In the genomic region with DNA sequence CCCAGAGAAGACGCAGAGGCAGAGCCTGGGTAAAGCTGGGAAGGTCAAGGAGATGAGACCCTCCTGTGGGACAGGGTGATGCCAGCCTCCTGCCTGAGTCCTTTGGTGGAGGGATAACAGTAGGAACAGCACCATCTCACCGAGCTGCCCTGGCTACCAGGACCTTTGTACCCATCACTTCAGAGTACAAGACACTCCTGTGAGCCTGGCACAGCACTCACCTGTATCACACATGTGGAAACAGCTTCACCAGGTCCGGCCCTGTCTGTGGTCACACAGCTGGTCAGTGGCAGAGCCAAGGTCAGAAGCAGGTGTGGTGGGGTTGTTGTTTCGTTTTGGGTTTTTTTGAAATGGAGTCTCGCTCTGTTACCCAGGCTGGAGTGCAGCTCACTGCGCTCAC, we compare ENCODE assay signal across 19 cellular contexts. TPM values are rescaled to one million over a fixed set of nuclear protein-coding genes. Genes with fewer than 3 reads are reported as not detected.
A peak's percentile ranks its signal among the peaks of the same experiment; 100 is the strongest.
DNase-seq lines count a peak whose midpoint lies in the region; ATAC-seq, FAIRE-seq and TF ChIP-seq lines count a peak whose summit lies in the region.
"Had no signal": no experiment of that assay in that cellular context is flagged by ENCODE, and none has a peak within 500 bp of the region (broad histone marks: within the 10 kb centered on the region; RNA-seq: fewer than 3 reads in every experiment).

No MANE protein-coding gene starts in this region.

- H3K79me1 ChIP-seq in H1 (ENCODE audit: low read depth, low read length) (no peaks in the 10 kb centered on the region), neuronal stem cell (ENCODE audit: low read depth, low read length) (no peaks in the 10 kb centered on the region)

- ATAC-seq in left lobe of liver (peak; percentile 47), GM18868 (IDR thresholded peaks at IDR 0.05; ENCODE audit: unreplicated experiment) (no peak), HG02642 (IDR thresholded peaks at IDR 0.05; ENCODE audit: poor library complexity, unreplicated experiment) (no peak)
- ATAC-seq: HCT116 had no signal

- POLR2A ChIA-PET in H1 (lab: Charles Lee; ENCODE audit: partially characterized antibody), result interaction anchor here (0.9 to 1.4 kb wide), 2 partner anchors 12 to 27 kb away, joined by 3 read pairs; no protein-coding TSS in a partner anchor

- H2BK120ac ChIP-seq in H1 (replicated peaks; ENCODE audit: low read depth, low read length), result no peak overlapping the region
- no peak overlapping the region for H2BK120ac ChIP-seq in neuronal stem cell (ENCODE audit: low read depth, low read length)

- TF ChIP-seq RAD21 in H1 (IDR thresholded peaks at IDR 0.05 in 1 of 2, conservative IDR thresholded peaks at IDR 0.05 in 1 of 2; ENCODE audit: low read depth in 2 of 2, low read length in 2 of 2), result no peak

- no peak for TF ChIP-seq CTCF in H1 (IDR thresholded peaks at IDR 0.05; ENCODE audit: control extremely low read depth in 1 of 3, insufficient read depth in 1 of 3, low read depth in 1 of 3, low read length in 3 of 3)

- no peak overlapping the region for H3K27ac Mint-ChIP-seq in activated T-helper 1 cell treated with anti-CD3 and anti-CD28 coated beads, Interleukin-12 subunit alpha, Interleukin-12 subunit beta, Interleukin-2, Interleukin-4 antibody, amounts not matched to agents 30 ng/mL and 10 ng/mL and 1 ng/mL, durations not matched to agents 14 hours and 24 hours and 36 hours
- H3K27ac Mint-ChIP-seq: CD4-positive, alpha-beta memory T cell; H9 had no signal

- no peak for DNase-seq in H1 (ENCODE audit: low read depth in 1 of 2, low spot score in 2 of 2)
- no peak for DNase-seq in left lobe of liver (ENCODE audit: low spot score)
- no peak for DNase-seq in neuronal stem cell (ENCODE audit: low spot score)
- DNase-seq in activated T-helper 1 cell treated with anti-CD3 and anti-CD28 coated beads, Interleukin-12 subunit alpha, Interleukin-12 subunit beta, Interleukin-2, Interleukin-4 antibody, amounts not matched to agents 30 ng/mL and 10 ng/mL and 1 ng/mL, durations not matched to agents 14 hours and 24 hours and 36 hours (ENCODE audit: low spot score), result no peak
- DNase-seq: C1 segment of cervical spinal cord; Calu3; CD4-positive, alpha-beta memory T cell; COR-L47; DMS53; DMS79 treated with DMSO at 0.1 percent for 48 hours; GF-D8; GM23248; H9 had no signal

- peak overlapping the region; percentile 18; the same call in 1 of the 2 replicates for H2BK12ac ChIP-seq in H1 (ENCODE audit: low read depth, low read length)
- no peak overlapping the region for H2BK12ac ChIP-seq in neuronal stem cell (ENCODE audit: low read length)

- 83% methylated on average over 5 of the region's 6 CpGs; no CpG with 5 or more reads in 1 of the 2 experiments for WGBS in H1 (ENCODE audit: extremely low coverage in 1 of 2, insufficient coverage in 1 of 2, insufficient read length in 1 of 2, insufficient replicate concordance in 2 of 2, low coverage in 1 of 2, low lambda C conversion rate in 2 of 2, missing lambda C conversion rate in 1 of 2), 2 experiments
- no CpG with 5 or more reads among the region's 6 CpGs for WGBS in neuronal stem cell (ENCODE audit: extremely low coverage in 2 of 2, insufficient read length in 2 of 2, insufficient replicate concordance in 1 of 2), 2 donors

- TF ChIP-seq POLR2A in H1 (IDR thresholded peaks at IDR 0.05; ENCODE audit: control extremely low read depth in 1 of 2, low read depth in 2 of 2, low read length in 2 of 2), result no peak

- H3K9me3 ChIP-seq in H1 (ENCODE audit: insufficient read depth in 2 of 2, low read depth in 1 of 2, low read length in 1 of 2), result no peaks in the 10 kb centered on the region
- H3K9me3 ChIP-seq in neuronal stem cell (replicated peaks in 1 of 2; ENCODE audit: control insufficient read depth in 2 of 2, insufficient read depth in 1 of 2, low read depth in 1 of 2, low read length in 2 of 2), result no peaks in the 10 kb centered on the region

- H3K4ac ChIP-seq in H1 (replicated peaks; ENCODE audit: insufficient read length, low read depth, low read length) (no peak overlapping the region), neuronal stem cell (ENCODE audit: low read length) (no peak overlapping the region)

- H3K56ac ChIP-seq in H1 (replicated peaks; ENCODE audit: insufficient read length, low read depth, low read length), result no peak overlapping the region

- no peak overlapping the region for H3K4me3 ChIP-seq in H1 (ENCODE audit: extremely low read depth in 1 of 4, insufficient read depth in 2 of 4, low read depth in 3 of 4, low read length in 4 of 4)
- H3K4me3 ChIP-seq in neuronal stem cell (ENCODE audit: low read length in 2 of 2), result no peak overlapping the region
- H3K4me3 ChIP-seq: GM23248 had no signal

- H4K20me1 ChIP-seq in H1 (replicated peaks in 1 of 2; ENCODE audit: control insufficient read depth in 1 of 2, insufficient read depth in 2 of 2, low read length in 2 of 2), result no peaks in the 10 kb centered on the region

- H3K36me3 ChIP-seq in H1 (ENCODE audit: control insufficient read depth in 2 of 4, insufficient read depth in 4 of 4, low read length in 3 of 4) (no peaks in the 10 kb centered on the region), neuronal stem cell (replicated peaks in 1 of 2; ENCODE audit: control insufficient read depth in 2 of 2, insufficient read depth in 2 of 2, low read length in 2 of 2) (no peaks in the 10 kb centered on the region)

- no peak overlapping the region for H3K4me2 ChIP-seq in H1 (ENCODE audit: insufficient read depth in 1 of 2, low read depth in 2 of 2, low read length in 2 of 2)
- no peak overlapping the region for H3K4me2 ChIP-seq in neuronal stem cell (ENCODE audit: insufficient read depth, low read length, poor library complexity, severe bottlenecking)

- no peak overlapping the region for H2BK5ac ChIP-seq in H1 (ENCODE audit: low read depth, low read length)
- H2BK5ac ChIP-seq in neuronal stem cell (ENCODE audit: low read length), result no peak overlapping the region

- H3K79me2 ChIP-seq in H1 (ENCODE audit: control insufficient read depth in 1 of 2, insufficient read depth in 2 of 2, low read length in 2 of 2), result no peaks in the 10 kb centered on the region

- H2AFZ ChIP-seq in H1 (ENCODE audit: low read length) (no peak overlapping the region), neuronal stem cell (ENCODE audit: low read length) (no peak overlapping the region)
- H2AFZ ChIP-seq: GM23248 had no signal

- H3K27me3 Mint-ChIP-seq in activated T-helper 1 cell treated with anti-CD3 and anti-CD28 coated beads, Interleukin-12 subunit alpha, Interleukin-12 subunit beta, Interleukin-2, Interleukin-4 antibody, amounts not matched to agents 30 ng/mL and 10 ng/mL and 1 ng/mL, durations not matched to agents 14 hours and 24 hours and 36 hours (ENCODE audit: insufficient read depth), result peaks cover 17% of the 10 kb centered on the region

- no peak overlapping the region for H3K27ac ChIP-seq in H1 (ENCODE audit: low read depth, low read length)
- no peak overlapping the region for H3K27ac ChIP-seq in neuronal stem cell (replicated peaks; ENCODE audit: low read length)
- H3K27ac ChIP-seq: GM23248 had no signal

- FAIRE-seq in H1 (lab: Jason Lieb, UNC), result no peak
- FAIRE-seq: GM12891, GM18507, GM19239 had no signal

- H3K27me3 ChIP-seq in H1 (replicated peaks in 1 of 4; ENCODE audit: control insufficient read depth in 3 of 4, extremely low read depth in 1 of 4, insufficient read depth in 3 of 4, low read length in 3 of 4) (peaks cover 0 to 13% (median 3%) of the 10 kb centered on the region in 4 experiments; a peak in 3 of 7 replicates), neuronal stem cell (ENCODE audit: control insufficient read depth in 3 of 3, insufficient read depth in 3 of 3, low read depth in 1 of 3, low read length in 3 of 3) (peaks cover 0 to 11% (median 4%) of the 10 kb centered on the region in 3 experiments)

- H3K9ac ChIP-seq in H1 (replicated peaks in 1 of 4; ENCODE audit: extremely low read depth in 1 of 4, low read depth in 3 of 4, low read length in 3 of 4) (no peak overlapping the region), neuronal stem cell (ENCODE audit: low read depth, low read length, poor library complexity) (no peak overlapping the region)
- H3K9ac ChIP-seq: GM23248 had no signal

- no peak overlapping the region for H4K5ac ChIP-seq in H1 (ENCODE audit: insufficient read length, low read depth, low read length)

- no peaks in the 10 kb centered on the region for H3K4me1 Mint-ChIP-seq in activated T-helper 1 cell treated with anti-CD3 and anti-CD28 coated beads, Interleukin-12 subunit alpha, Interleukin-12 subunit beta, Interleukin-2, Interleukin-4 antibody, amounts not matched to agents 30 ng/mL and 10 ng/mL and 1 ng/mL, durations not matched to agents 14 hours and 24 hours and 36 hours (ENCODE audit: low read depth)

- H2BK15ac ChIP-seq in H1 (ENCODE audit: low read length) (no peak overlapping the region; the same call in 1 of the 2 replicates), neuronal stem cell (ENCODE audit: low read length) (no peak overlapping the region)

- H3K4me1 ChIP-seq in H1 (replicated peaks in 1 of 4; ENCODE audit: control insufficient read depth in 3 of 4, insufficient read depth in 4 of 4, low read length in 3 of 4) (peaks cover 0 to 12% (median 9%) of the 10 kb centered on the region in 4 experiments; a peak in 5 of 7 replicates), neuronal stem cell (ENCODE audit: control insufficient read depth in 2 of 2, insufficient read depth in 1 of 2, low read depth in 1 of 2, low read length in 2 of 2) (peaks cover 3 to 7% of the 10 kb centered on the region in 2 donors)

- no peaks in the 10 kb centered on the region for H3K36me3 Mint-ChIP-seq in activated T-helper 1 cell treated with anti-CD3 and anti-CD28 coated beads, Interleukin-12 subunit alpha, Interleukin-12 subunit beta, Interleukin-2, Interleukin-4 antibody, amounts not matched to agents 30 ng/mL and 10 ng/mL and 1 ng/mL, durations not matched to agents 14 hours and 24 hours and 36 hours (ENCODE audit: low read depth)

- no peaks in the 10 kb centered on the region for H3K9me3 Mint-ChIP-seq in activated T-helper 1 cell treated with anti-CD3 and anti-CD28 coated beads, Interleukin-12 subunit alpha, Interleukin-12 subunit beta, Interleukin-2, Interleukin-4 antibody, amounts not matched to agents 30 ng/mL and 10 ng/mL and 1 ng/mL, durations not matched to agents 14 hours and 24 hours and 36 hours
- H3K9me3 Mint-ChIP-seq: H9 had no signal

- CTCF ChIA-PET in H1 (lab: Charles Lee; ENCODE audit: partially characterized antibody), result interaction anchor here (0.6 to 1.4 kb wide), 6 partner anchors 12 to 247 kb away, joined by 3 to 5 read pairs (median 3); no protein-coding TSS in a partner anchor

- no peak overlapping the region for H2BK20ac ChIP-seq in H1 (ENCODE audit: low read length)

- peaks cover 10% of the 10 kb centered on the region; the same call in 1 of the 2 replicates for H3K23me2 ChIP-seq in H1 (ENCODE audit: low read depth, low read length)

- H4K91ac ChIP-seq in H1 (replicated peaks; ENCODE audit: insufficient read length, low read length) (no peak overlapping the region), neuronal stem cell (ENCODE audit: low read depth, low read length, poor library complexity) (no peak overlapping the region)

- intact Hi-C loops in activated T-helper 1 cell treated with anti-CD3 and anti-CD28 coated beads, Interleukin-12 subunit alpha, Interleukin-12 subunit beta, Interleukin-2, Interleukin-4 antibody, amounts not matched to agents 30 ng/mL and 10 ng/mL and 1 ng/mL, durations not matched to agents 14 hours and 24 hours and 36 hours (cut with micrococcal nuclease), result no loop called here

- H2AK5ac ChIP-seq in H1 (ENCODE audit: low read depth, low read length), result no peak overlapping the region
- H2AK5ac ChIP-seq in neuronal stem cell (ENCODE audit: low read depth, low read length), result no peak overlapping the region

- no peak overlapping the region for H4K8ac ChIP-seq in H1 (ENCODE audit: extremely low read depth, insufficient read depth, low read length)
- H4K8ac ChIP-seq in neuronal stem cell (ENCODE audit: low read depth, low read length), result no peak overlapping the region

- no peak overlapping the region for H3K14ac ChIP-seq in H1 (ENCODE audit: insufficient read length)
- H3K14ac ChIP-seq in neuronal stem cell (ENCODE audit: low read length), result no peak overlapping the region

- TF ChIP-seq EP300 in H1 (IDR thresholded peaks at IDR 0.05; ENCODE audit: borderline replicate concordance in 1 of 2, low read depth in 2 of 2, low read length in 2 of 2), result no peak

- H3K18ac ChIP-seq in H1 (ENCODE audit: extremely low read depth, low read length) (no peak overlapping the region), neuronal stem cell (ENCODE audit: low read length) (peak overlapping the region; percentile 20)

- no peak overlapping the region for H3K23ac ChIP-seq in H1 (ENCODE audit: insufficient read length)
- H3K23ac ChIP-seq in neuronal stem cell (ENCODE audit: low read depth, low read length, poor library complexity), result no peak overlapping the region

- no peak overlapping the region for H3K4me3 Mint-ChIP-seq in activated T-helper 1 cell treated with anti-CD3 and anti-CD28 coated beads, Interleukin-12 subunit alpha, Interleukin-12 subunit beta, Interleukin-2, Interleukin-4 antibody, amounts not matched to agents 30 ng/mL and 10 ng/mL and 1 ng/mL, durations not matched to agents 14 hours and 24 hours and 36 hours
- H3K4me3 Mint-ChIP-seq: H9 had no signal

RNA-seq across cellular contexts. Expression of gene TMEM200B, which starts 5.0 kb away (rescaled TPM):
- 11.0 and 11.3 TPM in 2 replicates for total RNA-seq in H1 (2021; fragmentation: NEBNext Ultra II Directional; extraction: Animal tissue kit (Norgen Biotek cat#: 25700))
- 4.8 and 4.9 TPM in 2 replicates for polyA plus RNA-seq in H1 (2011; rRNA removed)
- 5.8 TPM for polyA plus RNA-seq in H1 (2011; cell fraction: cytosol; rRNA removed)
- 11.1 TPM for polyA plus RNA-seq in H1 (2011; cell fraction: nucleus; rRNA removed)
- polyA plus RNA-seq in H1 (2012, experiment 1 of 2), result 9.4 to 10.9 TPM (median 10.4 TPM) in 4 replicates
- polyA plus RNA-seq in H1 (2012, experiment 2 of 2), result 11.7 TPM
- polyA plus RNA-seq in H1 (2013, experiment 1 of 2), result 15.6 TPM
- 16.9 TPM for polyA plus RNA-seq in H1 (2013, experiment 2 of 2)
- polyA minus RNA-seq in H1 (2011; rRNA and poly(A)+ RNA removed), result 5.0 and 5.5 TPM in 2 replicates
- 4.2 TPM for polyA minus RNA-seq in H1 (2011; cell fraction: cytosol; rRNA and poly(A)+ RNA removed)
- polyA minus RNA-seq in H1 (2011; cell fraction: nucleus; rRNA and poly(A)+ RNA removed), result 5.9 TPM
- 2.0 TPM for total RNA-seq in left lobe of liver
- polyA plus RNA-seq in neuronal stem cell (2013, experiment 1 of 2), result 0.91 TPM
- polyA plus RNA-seq in neuronal stem cell (2013, experiment 2 of 2), result 1.1 TPM
- total RNA-seq in activated T-helper 1 cell treated with anti-CD3 and anti-CD28 coated beads, Interleukin-12 subunit alpha, Interleukin-12 subunit beta, Interleukin-2, Interleukin-4 antibody, amounts not matched to agents 30 ng/mL and 10 ng/mL and 1 ng/mL, durations not matched to agents 14 hours and 24 hours and 36 hours, result 0.47 and 0.56 TPM in 2 replicates
- total RNA-seq: Calu3; CD4-positive, alpha-beta memory T cell had no signal

RNA-seq across cellular contexts. Expression of gene SRSF4, which starts 53.0 kb away (rescaled TPM):
- 83.5 and 86.5 TPM in 2 replicates for total RNA-seq in H1 (2021; fragmentation: NEBNext Ultra II Directional; extraction: Animal tissue kit (Norgen Biotek cat#: 25700))
- 32.0 and 34.9 TPM in 2 replicates for polyA plus RNA-seq in H1 (2011; rRNA removed)
- polyA plus RNA-seq in H1 (2011; cell fraction: cytosol; rRNA removed), result 69.0 TPM
- polyA plus RNA-seq in H1 (2011; cell fraction: nucleus; rRNA removed), result 35.6 TPM
- polyA plus RNA-seq in H1 (2012, experiment 1 of 2), result 78.5 to 101 TPM (median 84.8 TPM) in 4 replicates
- polyA plus RNA-seq in H1 (2012, experiment 2 of 2), result 36.3 TPM
- polyA plus RNA-seq in H1 (2013, experiment 1 of 2), result 81.6 TPM
- 79.9 TPM for polyA plus RNA-seq in H1 (2013, experiment 2 of 2)
- 23.4 and 28.6 TPM in 2 replicates for polyA minus RNA-seq in H1 (2011; rRNA and poly(A)+ RNA removed)
- 26.5 TPM for polyA minus RNA-seq in H1 (2011; cell fraction: cytosol; rRNA and poly(A)+ RNA removed)
- polyA minus RNA-seq in H1 (2011; cell fraction: nucleus; rRNA and poly(A)+ RNA removed), result 32.2 TPM
- 33.0 TPM for total RNA-seq in left lobe of liver
- polyA plus RNA-seq in neuronal stem cell (2013, experiment 1 of 2), result 111 TPM
- polyA plus RNA-seq in neuronal stem cell (2013, experiment 2 of 2), result 113 TPM
- total RNA-seq in activated T-helper 1 cell treated with anti-CD3 and anti-CD28 coated beads, Interleukin-12 subunit alpha, Interleukin-12 subunit beta, Interleukin-2, Interleukin-4 antibody, amounts not matched to agents 30 ng/mL and 10 ng/mL and 1 ng/mL, durations not matched to agents 14 hours and 24 hours and 36 hours, result 129 and 135 TPM in 2 replicates
